In the genomic region with DNA sequence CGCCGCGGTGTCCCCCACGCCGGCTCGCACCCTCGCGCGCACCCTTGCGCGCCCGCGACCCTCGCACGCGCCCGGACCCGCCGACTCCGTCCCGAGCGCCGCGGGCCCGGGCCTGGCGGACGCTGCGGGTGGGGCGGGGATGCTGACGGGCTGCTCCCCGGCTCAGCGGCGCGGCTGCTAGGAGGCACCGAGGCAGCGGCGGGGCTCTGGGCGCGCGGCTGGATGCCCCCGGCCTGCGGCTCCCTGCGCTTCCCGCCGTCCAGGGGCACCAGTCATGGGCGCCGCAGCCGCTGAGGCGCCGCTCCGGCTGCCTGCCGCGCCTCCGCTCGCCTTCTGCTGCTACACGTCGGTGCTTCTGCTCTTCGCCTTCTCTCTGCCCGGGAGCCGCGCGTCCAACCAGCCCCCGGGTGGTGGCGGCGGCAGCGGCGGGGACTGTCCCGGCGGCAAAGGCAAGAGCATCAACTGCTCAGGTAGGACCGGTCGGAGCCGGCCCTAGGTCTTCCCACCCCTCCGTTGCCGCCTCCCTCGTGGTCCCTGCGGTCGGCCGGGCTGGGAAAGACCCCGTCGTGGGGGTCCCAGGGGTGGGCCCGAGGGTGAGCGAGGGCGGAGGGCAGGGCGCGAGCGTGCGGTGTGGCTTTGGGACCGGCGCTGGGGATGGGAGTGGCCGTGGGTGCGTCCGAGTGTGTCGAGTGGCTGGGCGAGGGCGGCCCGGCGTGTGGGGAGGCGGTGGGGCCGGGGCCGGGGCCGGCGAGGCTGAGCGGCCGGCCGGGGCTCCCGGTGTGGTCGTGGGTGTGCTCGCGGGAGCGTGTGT, we compare ENCODE assay signal across 8 cellular contexts.
A peak's percentile ranks its signal among the peaks of the same experiment; 100 is the strongest.
DNase-seq lines count a peak whose midpoint lies in the region; ATAC-seq and TF ChIP-seq lines count a peak whose summit lies in the region.

No MANE protein-coding gene starts in this region.

- H3K9me3 ChIP-seq in OCI-LY3 (ENCODE audit: insufficient read depth, low read length), result no peaks in the 10 kb centered on the region

- no peaks in the 10 kb centered on the region for H4K20me1 ChIP-seq in OCI-LY3 (ENCODE audit: insufficient read depth, low read length)

- H3K4me2 ChIP-seq in OCI-LY3 (ENCODE audit: low read length), result peak overlapping the region; percentile 77

- no peak overlapping the region for H3K27ac ChIP-seq in OCI-LY3 (ENCODE audit: low read length)

- H3K36me3 ChIP-seq in OCI-LY3 (replicated peaks; ENCODE audit: low read depth, low read length), result no peaks in the 10 kb centered on the region

- ATAC-seq in GM18511 (IDR thresholded peaks at IDR 0.05; ENCODE audit: unreplicated experiment) (peak; percentile 74), HG03025 (IDR thresholded peaks at IDR 0.05; ENCODE audit: low FRiP score, unreplicated experiment) (peak; percentile 57)

- intact Hi-C loops in head of caudate nucleus (cut with DNase I) (loop anchor here (10.0 kb wide), 1 partner anchor 49 kb away; a partner anchor contains a TSS), posterior cingulate gyrus (cut with DNase I) (loop anchor here (10.0 kb wide), 1 partner anchor 121 kb away; no protein-coding TSS in a partner anchor)

- peaks cover 10% of the 10 kb centered on the region; the same call in 1 of the 2 replicates for H3K4me1 ChIP-seq in OCI-LY3 (ENCODE audit: low read length)

- H3K27me3 ChIP-seq in OCI-LY3 (ENCODE audit: low read depth, low read length), result no peaks in the 10 kb centered on the region

- peak overlapping the region; percentile 59 for H3K9ac ChIP-seq in OCI-LY3 (ENCODE audit: low read length)

- H3K4me3 ChIP-seq in OCI-LY3 (ENCODE audit: low read length), result peak overlapping the region; percentile 91

- peak; percentile 61 for DNase-seq in 8988T
- DNase-seq in activated gamma-delta T cell treated with anti-CD3 and anti-CD28 coated beads, Interleukin-2, amount 50 U/mL, for 16 hours (ENCODE audit: low read depth), result peak; percentile 2
- DNase-seq in head of caudate nucleus, result peak in 33 of 42 donors; percentile 10 to 80 (median 54)
- peak in 9 of 10 donors; percentile 17 to 91 (median 38) for DNase-seq in posterior cingulate gyrus
- no peak for DNase-seq in SKM-1 (lab: John Stamatoyannopoulos, UW; ENCODE audit: unreplicated experiment)

- TF ChIP-seq CTCF in OCI-LY3 (IDR thresholded peaks at IDR 0.05; ENCODE audit: low read depth, low read length), result no peak

- H3K79me2 ChIP-seq in OCI-LY3 (ENCODE audit: low read length), result no peaks in the 10 kb centered on the region

- peak overlapping the region; percentile 59 for H2AFZ ChIP-seq in OCI-LY3 (ENCODE audit: low read depth, low read length)
